ENCODE assay signal across 8 cellular contexts in genomic region chr9:72315089-72315509, GRCh38. TPM values are rescaled to one million over a fixed set of nuclear protein-coding genes. Genes with fewer than 3 reads are reported as not detected.
DNase-seq lines count a peak whose midpoint lies in the region; ATAC-seq and TF ChIP-seq lines count a peak whose summit lies in the region.

No MANE protein-coding gene starts in this region.

- TF ChIP-seq CTCF in fibroblast of pulmonary artery (IDR thresholded peaks at IDR 0.05; ENCODE audit: low read length, missing control alignments): no peak

- no peak overlapping the region for H3K4me3 Mint-ChIP-seq in activated CD4-positive, alpha-beta T cell treated with anti-CD3 and anti-CD28 coated beads for 36 hours

- no peak overlapping the region for H3K4me3 ChIP-seq in fibroblast of pulmonary artery (replicated peaks; ENCODE audit: low read depth, low read length)

- no peak overlapping the region for H3K27ac Mint-ChIP-seq in activated CD4-positive, alpha-beta T cell treated with anti-CD3 and anti-CD28 coated beads for 36 hours

- no peaks in the 10 kb centered on the region for H3K27me3 Mint-ChIP-seq in activated CD4-positive, alpha-beta T cell treated with anti-CD3 and anti-CD28 coated beads for 36 hours

- H3K36me3 Mint-ChIP-seq in activated CD4-positive, alpha-beta T cell treated with anti-CD3 and anti-CD28 coated beads for 36 hours (ENCODE audit: low read depth): no peaks in the 10 kb centered on the region

- POLR2A ChIA-PET in activated CD4-positive, alpha-beta T cell treated with anti-CD3 and anti-CD28 coated beads for 36 hours (lab: Charles Lee): interaction anchor here (0.6 to 0.7 kb wide), 2 partner anchors 12 to 641 kb away, joined by 4 read pairs; no protein-coding TSS in a partner anchor

- ATAC-seq in activated CD4-positive, alpha-beta T cell treated with anti-CD3 and anti-CD28 coated beads for 36 hours: no peak

- DNase-seq in COR-L47 (lab: John Stamatoyannopoulos, UW) (peak; percentile 50), NCI-H69 (lab: John Stamatoyannopoulos, UW) (peak; percentile 82), fibroblast of pulmonary artery (ENCODE audit: low read depth) (peak; percentile 75), pons (ENCODE audit: low spot score) (peak; percentile 61), NCI-H526 (lab: John Stamatoyannopoulos, UW) (no peak), erythroblast (lab: John Stamatoyannopoulos, UW) (no peak), GM19240 (ENCODE audit: insufficient read length, low spot score) (no peak)
- DNase-seq in activated CD4-positive, alpha-beta T cell treated with anti-CD3 and anti-CD28 coated beads for 36 hours: no peak

- H3K9me3 Mint-ChIP-seq in activated CD4-positive, alpha-beta T cell treated with anti-CD3 and anti-CD28 coated beads for 36 hours (ENCODE audit: low read depth): no peaks in the 10 kb centered on the region

- TF ChIP-seq POLR2A in erythroblast (IDR thresholded peaks at IDR 0.05; ENCODE audit: low read length): no peak

- intact Hi-C loops in activated CD4-positive, alpha-beta T cell treated with anti-CD3 and anti-CD28 coated beads for 36 hours (cut with DNase I, micrococcal nuclease): no loop called here

- no peaks in the 10 kb centered on the region for H3K4me1 Mint-ChIP-seq in activated CD4-positive, alpha-beta T cell treated with anti-CD3 and anti-CD28 coated beads for 36 hours

- CTCF ChIA-PET in activated CD4-positive, alpha-beta T cell treated with anti-CD3 and anti-CD28 coated beads for 36 hours (lab: Charles Lee): interaction anchor here (0.6 to 1.5 kb wide), 3 partner anchors 9 to 498 kb away, joined by 3 read pairs; no protein-coding TSS in a partner anchor

RNA-seq across cellular contexts. Expression of gene ZFAND5, which starts 49.9 kb away (rescaled TPM):
- total RNA-seq in activated CD4-positive, alpha-beta T cell treated with anti-CD3 and anti-CD28 coated beads for 36 hours: 10 to 100 TPM; 72.0 to 88.2 TPM

Comparison
In these comparisons a context has a peak if more than half of its experiments do, and no peak if none do; other contexts are left out.
1. DNase-seq: peak in COR-L47 (single experiment), NCI-H69 (single experiment), fibroblast of pulmonary artery (single experiment) and pons (single experiment); none in NCI-H526 (0 of 2), erythroblast (0 of 2), GM19240 (single experiment) and activated CD4-positive, alpha-beta T cell treated with anti-CD3 and anti-CD28 coated beads for 36 hours (single experiment).